ENCODE assay signal across 8 cellular contexts in genomic region chr2:85772019-85772745, GRCh38. TPM values are rescaled to one million over a fixed set of nuclear protein-coding genes. Genes with fewer than 3 reads are reported as not detected.
A peak's percentile ranks its signal among the peaks of the same experiment; 100 is the strongest.
DNase-seq lines count a peak whose midpoint lies in the region; ATAC-seq and TF ChIP-seq lines count a peak whose summit lies in the region.

No MANE protein-coding gene starts in this region.

- peak overlapping the region; percentile 55 for H3K9ac ChIP-seq in SK-N-MC (ENCODE audit: insufficient read length)

- CTCF ChIA-PET in AG04449 (lab: Yijun Ruan, JAX), result interaction anchor here (1.0 to 21.5 kb wide), 8 partner anchors 14 to 44 kb away, joined by 3 to 463 read pairs (median 6); partner anchors contain the start of gene ATOH8

- ATAC-seq in GM19023 (IDR thresholded peaks at IDR 0.05; ENCODE audit: unreplicated experiment) (no peak), HG02571 (IDR thresholded peaks at IDR 0.05; ENCODE audit: unreplicated experiment) (no peak)

- H3K4me3 ChIP-seq in AG04449 (ENCODE audit: low read depth, low read length), result peak overlapping the region; percentile 38
- H3K4me3 ChIP-seq in SK-N-MC, result peak overlapping the region; percentile 69

- TF ChIP-seq CTCF in AG04449 (IDR thresholded peaks at IDR 0.05; ENCODE audit: insufficient read depth, low read length, missing control alignments), result peak; percentile 25

- H3K27ac ChIP-seq in SK-N-MC, result peak overlapping the region; percentile 99

- peaks cover 6% of the 10 kb centered on the region for H3K36me3 ChIP-seq in SK-N-MC (ENCODE audit: insufficient read depth, low read length)

- H3K9me3 ChIP-seq in SK-N-MC (ENCODE audit: low read depth, low read length), result no peaks in the 10 kb centered on the region

- DNase-seq in AG04449 (ENCODE audit: low read depth, low spot score) (peak; percentile 97), LHCN-M2 (ENCODE audit: low read depth) (peak; percentile 100), SK-N-MC (ENCODE audit: low read depth, low spot score) (peak; percentile 83), fibroblast of peridontal ligament (ENCODE audit: extremely low read depth) (peak; percentile 100), myocyte (ENCODE audit: low read depth) (peak; percentile 100)
- no peak for DNase-seq in activated CD4-positive, alpha-beta T cell treated with anti-CD3 and anti-CD28 coated beads, Interleukin-2, amount 50 U/mL, for 48 hours

- POLR2A ChIA-PET in AG04449 (lab: Yijun Ruan, JAX), result interaction anchor here (0.6 to 2.4 kb wide), 14 partner anchors 10 to 123 kb away, joined by 3 to 22 read pairs (median 4); partner anchors contain the start of gene ATOH8

RNA-seq across cellular contexts. Expression of gene ATOH8, which starts 18.4 kb away (rescaled TPM):
- total RNA-seq in LHCN-M2 (2014; rRNA removed) (129 and 179 TPM in 2 replicates), myocyte (7.2 and 8.3 TPM in 2 replicates)
- 120 TPM for polyA plus RNA-seq in LHCN-M2 (2012)
- polyA plus RNA-seq in myocyte (2012), result 3.1 TPM

Comparison
In these comparisons a context has a peak if more than half of its experiments do, and no peak if none do; other contexts are left out.
1. DNase-seq: peak in AG04449 (single experiment), LHCN-M2 (single experiment), SK-N-MC (single experiment), fibroblast of peridontal ligament (single experiment) and myocyte (single experiment); none in activated CD4-positive, alpha-beta T cell treated with anti-CD3 and anti-CD28 coated beads, Interleukin-2, amount 50 U/mL, for 48 hours (0 of 2).
2. RNA of gene ATOH8, which starts 18.4 kb away (total RNA-seq): 129 to 179 TPM in LHCN-M2; 7.2 to 8.3 TPM in myocyte; every median in the first group is over 10 times any median in the second.